Comparison of ENCODE assay signal across 13 cellular contexts in genomic region chr7:21430575-21430954, GRCh38. TPM values are rescaled to one million over a fixed set of nuclear protein-coding genes. Genes with fewer than 3 reads are reported as not detected.
DNase-seq lines count a peak whose midpoint lies in the region.
"Had no signal": no experiment of that assay in that cellular context is flagged by ENCODE, and none has a peak within 500 bp of the region (broad histone marks: within the 10 kb centered on the region; RNA-seq: fewer than 3 reads in every experiment).

No MANE protein-coding gene starts in this region.

- peak overlapping the region; percentile 42 for H3K27ac Mint-ChIP-seq in activated CD4-positive, alpha-beta T cell treated with anti-CD3 and anti-CD28 coated beads, Interleukin-2, amount 10 ng/mL, durations not matched to agents 24 days and 14 days

- no peak overlapping the region for H3K27ac ChIP-seq in ectodermal cell (ENCODE audit: insufficient read depth, low read depth, low read length, poor library complexity, severe bottlenecking)
- H3K27ac ChIP-seq: neutrophil, tibial nerve had no signal

- H3K9me3 Mint-ChIP-seq in activated CD4-positive, alpha-beta T cell treated with anti-CD3 and anti-CD28 coated beads, Interleukin-2, amount 10 ng/mL, durations not matched to agents 24 days and 14 days = no peaks in the 10 kb centered on the region

- H3K36me3 Mint-ChIP-seq in activated CD4-positive, alpha-beta T cell treated with anti-CD3 and anti-CD28 coated beads, Interleukin-2, amount 10 ng/mL, durations not matched to agents 24 days and 14 days (ENCODE audit: low read depth) = peaks cover 51% of the 10 kb centered on the region

- peak overlapping the region; percentile 96 for H3K4me3 Mint-ChIP-seq in activated CD4-positive, alpha-beta T cell treated with anti-CD3 and anti-CD28 coated beads, Interleukin-2, amount 10 ng/mL, durations not matched to agents 24 days and 14 days

- no peaks in the 10 kb centered on the region for H3K9me3 ChIP-seq in ectodermal cell (ENCODE audit: control insufficient read depth, low read length)
- H3K9me3 ChIP-seq: neutrophil, tibial nerve had no signal

- H3K27me3 Mint-ChIP-seq in activated CD4-positive, alpha-beta T cell treated with anti-CD3 and anti-CD28 coated beads, Interleukin-2, amount 10 ng/mL, durations not matched to agents 24 days and 14 days = no peaks in the 10 kb centered on the region

- peak; percentile 66 for DNase-seq in activated CD4-positive, alpha-beta T cell treated with anti-CD3 and anti-CD28 coated beads, Interleukin-2, amount 10 ng/mL, durations not matched to agents 24 days and 14 days
- no peak for DNase-seq in activated CD4-positive, alpha-beta T cell treated with anti-CD3 and anti-CD28 coated beads, Interleukin-2, amount 50 U/mL, for 4 hours
- DNase-seq in NCI-H146 (lab: John Stamatoyannopoulos, UW) (peak; percentile 7), retina (peak; percentile 14), H7 (no peak), activated gamma-delta T cell (lab: John Stamatoyannopoulos, UW) (no peak), SHP77 (lab: John Stamatoyannopoulos, UW) (no peak)
- DNase-seq: NCI-H2081; Right ventricle myocardium superior; stimulated activated CD4-positive, alpha-beta T cell treated with anti-CD3 and anti-CD28 coated beads, Interleukin-4, amount 100 ng/mL, for 4 hours had no signal

- peak overlapping the region; percentile 11 for H3K4me3 ChIP-seq in ectodermal cell (ENCODE audit: insufficient read depth, low read depth, low read length)
- H3K4me3 ChIP-seq in H7 (ENCODE audit: insufficient read depth, low read depth, low read length) = no peak overlapping the region
- H3K4me3 ChIP-seq: tibial nerve had no signal

- H3K27me3 ChIP-seq in ectodermal cell (ENCODE audit: control insufficient read depth, insufficient read depth, low read length, poor library complexity, severe bottlenecking) (no peaks in the 10 kb centered on the region), H7 (ENCODE audit: control insufficient read depth, insufficient read depth, low read length) (no peaks in the 10 kb centered on the region)
- H3K27me3 ChIP-seq: neutrophil, tibial nerve had no signal

- peaks cover 22% of the 10 kb centered on the region for H3K4me1 ChIP-seq in ectodermal cell (ENCODE audit: control insufficient read depth, insufficient read depth, low read length)

- intact Hi-C loops in activated CD4-positive, alpha-beta T cell treated with anti-CD3 and anti-CD28 coated beads, Interleukin-2, amount 10 ng/mL, durations not matched to agents 24 days and 14 days (cut with micrococcal nuclease) = no loop called here

- H3K36me3 ChIP-seq in ectodermal cell (ENCODE audit: control insufficient read depth, insufficient read depth, low read length) = no peaks in the 10 kb centered on the region
- peaks cover 7% of the 10 kb centered on the region for H3K36me3 ChIP-seq in H7 (replicated peaks; ENCODE audit: control insufficient read depth, insufficient read depth, low read length)

- H3K4me1 Mint-ChIP-seq in activated CD4-positive, alpha-beta T cell treated with anti-CD3 and anti-CD28 coated beads, Interleukin-2, amount 10 ng/mL, durations not matched to agents 24 days and 14 days = peaks cover 61% of the 10 kb centered on the region

- 85 to 89% methylated on average over 3 of the region's 3 CpGs for WGBS in ectodermal cell, 2 experiments

RNA-seq across cellular contexts. Expression of gene SP4, which starts 2.7 kb away (rescaled TPM):
- 20.4 and 20.8 TPM in 2 replicates for total RNA-seq in activated CD4-positive, alpha-beta T cell treated with anti-CD3 and anti-CD28 coated beads, Interleukin-2, amount 10 ng/mL, durations not matched to agents 24 days and 14 days
- 14.6 TPM for polyA plus RNA-seq in ectodermal cell (2013, experiment 1 of 4)
- 15.2 TPM for polyA plus RNA-seq in ectodermal cell (2013, experiment 2 of 4)
- polyA plus RNA-seq in ectodermal cell (2013, experiment 3 of 4) = 13.5 TPM
- polyA plus RNA-seq in ectodermal cell (2013, experiment 4 of 4) = 14.2 TPM
- 21.2 and 26.3 TPM in 2 replicates for total RNA-seq in H7 (2014; rRNA removed; shearing (Covaris generic))

Comparison
In these comparisons a context has a peak if more than half of its experiments do, and no peak if none do; other contexts are left out.
1. DNase-seq: peak in activated CD4-positive, alpha-beta T cell treated with anti-CD3 and anti-CD28 coated beads, Interleukin-2, amount 10 ng/mL, durations not matched to agents 24 days and 14 days (single experiment), NCI-H146 (single experiment) and retina (single experiment); none in activated CD4-positive, alpha-beta T cell treated with anti-CD3 and anti-CD28 coated beads, Interleukin-2, amount 50 U/mL, for 4 hours (0 of 2), H7 (single experiment), activated gamma-delta T cell (single experiment) and SHP77 (0 of 2).